Comparison of ENCODE assay signal across 8 cellular contexts in the genomic region with DNA sequence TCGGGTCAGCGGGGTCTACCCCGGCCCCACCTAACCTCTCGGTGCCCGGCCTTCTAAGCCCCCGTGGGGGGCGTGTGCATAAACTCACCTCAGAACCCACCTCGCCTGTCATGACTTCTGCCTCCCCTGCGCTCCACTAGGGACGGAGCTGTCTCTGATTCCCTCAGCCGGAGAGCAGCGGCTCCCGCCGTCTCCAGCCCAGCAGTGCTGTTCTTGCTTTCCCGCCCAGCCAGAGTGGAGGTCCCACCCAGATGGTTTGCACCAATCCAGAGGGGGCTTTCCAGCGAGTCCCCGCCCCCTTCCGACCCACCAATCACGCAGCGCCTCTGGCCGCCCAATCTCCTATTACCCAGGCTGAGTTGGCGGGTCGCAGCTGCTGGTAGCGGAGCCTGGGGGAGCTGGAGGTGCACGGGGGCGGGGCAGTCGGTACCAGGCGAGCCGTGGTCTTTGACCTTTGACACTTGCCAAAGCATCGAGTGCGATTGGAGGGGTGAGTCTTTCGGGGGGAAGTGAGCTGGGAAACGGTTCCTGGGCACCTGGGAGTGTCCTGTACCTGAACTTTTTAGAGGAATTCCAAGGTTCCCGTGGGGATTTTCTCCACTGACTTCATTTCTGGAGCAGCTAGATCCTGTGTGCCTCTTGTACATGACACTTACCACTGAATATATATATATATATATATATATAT. TPM values are rescaled to one million over a fixed set of nuclear protein-coding genes. Genes with fewer than 3 reads are reported as not detected.
DNase-seq lines count a peak whose midpoint lies in the region; ATAC-seq and TF ChIP-seq lines count a peak whose summit lies in the region.

A gene (minus strand): TSS at position 220 of the 688 bp plus-strand sequence. CDS start 108 bp downstream, at position 112.

- H3K4me3 Mint-ChIP-seq in WTC11 (peak within 1 kb of the TSS; percentile 99), immature natural killer cell (peak within 1 kb of the TSS; percentile 97 to 100 (median 99))

- H3K9me3 Mint-ChIP-seq in WTC11 (no peaks in the 10 kb centered on the region), immature natural killer cell (no peaks in the 10 kb centered on the region)

- POLR2A ChIA-PET in AG04450 (lab: Yijun Ruan, JAX), result interaction anchor here (0.5 to 2.2 kb wide), 12 partner anchors 12 to 213 kb away, joined by 3 to 16 read pairs (median 4); a partner anchor contains a TSS
- POLR2A ChIA-PET in WTC11 (lab: Charles Lee), result interaction anchor here (0.7 to 2.6 kb wide), 16 partner anchors 10 to 552 kb away, joined by 3 to 14 read pairs (median 5); a partner anchor contains a TSS

- no peaks in the 10 kb centered on the region for H3K36me3 ChIP-seq in spleen

- intact Hi-C loops in spleen (cut with DNase I; ENCODE audit: low total_unique reads), result loop anchor here (5.0 to 10.0 kb wide), 2 partner anchors 203 to 325 kb away; no protein-coding TSS in a partner anchor

- H3K4me3 ChIP-seq in AG04450 (ENCODE audit: low read depth, low read length) (peak within 1 kb of the TSS; percentile 78), spleen (peak within 1 kb of the TSS; percentile 98 to 100 (median 99))

- ATAC-seq in GM18909 (IDR thresholded peaks at IDR 0.05; ENCODE audit: poor library complexity, unreplicated experiment), result peak; percentile 91
- ATAC-seq in HG03175 (IDR thresholded peaks at IDR 0.05; ENCODE audit: unreplicated experiment), result peak; percentile 89
- peak; percentile 95 for ATAC-seq in WTC11

- peaks cover 3 to 35% (median 15%) of the 10 kb centered on the region in 6 donors for H3K4me1 ChIP-seq in spleen

- H3K36me3 Mint-ChIP-seq in WTC11 (no peaks in the 10 kb centered on the region), immature natural killer cell (no peaks in the 10 kb centered on the region)

- CTCF ChIA-PET in AG04450 (lab: Charles Lee), result interaction anchor here (0.5 to 5.1 kb wide), 19 partner anchors 11 to 936 kb away, joined by 3 to 32 read pairs (median 4); a partner anchor contains a TSS
- CTCF ChIA-PET in WTC11 (lab: Charles Lee), result interaction anchor here (0.6 to 2.6 kb wide), 18 partner anchors 17 to 327 kb away, joined by 3 to 28 read pairs (median 5); a partner anchor contains a TSS

- H3K27me3 ChIP-seq in AG04450 (ENCODE audit: control insufficient read depth, insufficient read depth, low read length) (no peaks in the 10 kb centered on the region), spleen (replicated peaks in 1 of 7) (no peaks in the 10 kb centered on the region)

- H3K4me1 Mint-ChIP-seq in WTC11 (peaks cover 3% of the 10 kb centered on the region; the same call in 1 of the 2 replicates), immature natural killer cell (peaks cover 8 to 15% of the 10 kb centered on the region in 2 donors)

- H3K27me3 Mint-ChIP-seq in WTC11 (ENCODE audit: low read depth) (no peaks in the 10 kb centered on the region; the same call in 1 of the 2 replicates), immature natural killer cell (ENCODE audit: low read depth in 3 of 3) (peaks cover 4 to 6% (median 4%) of the 10 kb centered on the region in 3 donors)

- H3K27ac ChIP-seq in AG04450 (ENCODE audit: low read depth, low read length), result peak within 1 kb of the TSS; percentile 70
- peak within 1 kb of the TSS; percentile 12 for H3K27ac ChIP-seq in caudate nucleus (ENCODE audit: low read depth, low read length)
- peak within 1 kb of the TSS; percentile 77 to 93 (median 89) for H3K27ac ChIP-seq in spleen

- 0 to 2% (median 0%) methylated on average over 26 to 34 of the region's 34 CpGs for WGBS in spleen, 5 donors

- no peak for TF ChIP-seq CTCF in AG04450 (IDR thresholded peaks at IDR 0.05; ENCODE audit: low read depth, low read length)
- no peak for TF ChIP-seq CTCF in WTC11 (IDR thresholded peaks at IDR 0.05)
- peak in 1 of 11 experiments; percentile 12 for TF ChIP-seq CTCF in spleen (IDR thresholded peaks at IDR 0.05 in 8 of 11, conservative IDR thresholded peaks at IDR 0.05 in 3 of 11)

- H3K9me3 ChIP-seq in AG04450 (ENCODE audit: control insufficient read depth, insufficient read depth, low read length) (no peaks in the 10 kb centered on the region), spleen (no peaks in the 10 kb centered on the region)

- peak in 1 of 3 donors; percentile 9 for TF ChIP-seq POLR2A in spleen (IDR thresholded peaks at IDR 0.05)

- peak within 1 kb of the TSS; percentile 99 for H3K27ac Mint-ChIP-seq in WTC11
- H3K27ac Mint-ChIP-seq in immature natural killer cell, result peak within 1 kb of the TSS; percentile 88 to 97 (median 94)

- DNase-seq in AG04450 (ENCODE audit: low read depth, low spot score), result peak; percentile 81
- DNase-seq in NCI-H226, result peak; percentile 97
- peak; percentile 100 for DNase-seq in WTC11 (ENCODE audit: low spot score)
- DNase-seq in caudate nucleus (lab: John Stamatoyannopoulos, UW), result peak; percentile 37 to 96 (median 88)
- DNase-seq in immature natural killer cell, result peak; percentile 93 to 94 (median 93)
- peak; percentile 95 for DNase-seq in spleen

TF ChIP-seq in WTC11, 78 proteins besides CTCF, POLR2A, EP300 and RAD21 (continues in another document):
- no peak for TF ChIP-seq EMX1 (CRISPR knock-in tag; IDR thresholded peaks at IDR 0.05)
- peak; percentile 83 for TF ChIP-seq TEAD1 (CRISPR knock-in tag; IDR thresholded peaks at IDR 0.05)
- TF ChIP-seq NFYB (CRISPR knock-in tag; conservative IDR thresholded peaks at IDR 0.05; ENCODE audit: low read depth), result peak; percentile 58
- TF ChIP-seq ZNF263 (CRISPR knock-in tag; IDR thresholded peaks at IDR 0.05; ENCODE audit: low read depth), result no peak
- TF ChIP-seq, protein P1, sequence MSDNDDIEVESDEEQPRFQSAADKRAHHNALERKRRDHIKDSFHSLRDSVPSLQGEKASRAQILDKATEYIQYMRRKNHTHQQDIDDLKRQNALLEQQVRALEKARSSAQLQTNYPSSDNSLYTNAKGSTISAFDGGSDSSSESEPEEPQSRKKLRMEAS (CRISPR knock-in tag; IDR thresholded peaks at IDR 0.05), result peak; percentile 65; the same call in 1 of the 2 replicates
- TF ChIP-seq, protein P2, sequence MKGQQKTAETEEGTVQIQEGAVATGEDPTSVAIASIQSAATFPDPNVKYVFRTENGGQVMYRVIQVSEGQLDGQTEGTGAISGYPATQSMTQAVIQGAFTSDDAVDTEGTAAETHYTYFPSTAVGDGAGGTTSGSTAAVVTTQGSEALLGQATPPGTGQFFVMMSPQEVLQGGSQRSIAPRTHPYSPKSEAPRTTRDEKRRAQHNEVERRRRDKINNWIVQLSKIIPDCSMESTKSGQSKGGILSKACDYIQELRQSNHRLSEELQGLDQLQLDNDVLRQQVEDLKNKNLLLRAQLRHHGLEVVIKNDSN (CRISPR knock-in tag; IDR thresholded peaks at IDR 0.05), result peak; percentile 26; the same call in 1 of the 2 replicates
- peak; percentile 55; the same call in 1 of the 2 replicates for TF ChIP-seq ZNF416 (CRISPR knock-in tag; IDR thresholded peaks at IDR 0.05)
- TF ChIP-seq, protein P3, sequence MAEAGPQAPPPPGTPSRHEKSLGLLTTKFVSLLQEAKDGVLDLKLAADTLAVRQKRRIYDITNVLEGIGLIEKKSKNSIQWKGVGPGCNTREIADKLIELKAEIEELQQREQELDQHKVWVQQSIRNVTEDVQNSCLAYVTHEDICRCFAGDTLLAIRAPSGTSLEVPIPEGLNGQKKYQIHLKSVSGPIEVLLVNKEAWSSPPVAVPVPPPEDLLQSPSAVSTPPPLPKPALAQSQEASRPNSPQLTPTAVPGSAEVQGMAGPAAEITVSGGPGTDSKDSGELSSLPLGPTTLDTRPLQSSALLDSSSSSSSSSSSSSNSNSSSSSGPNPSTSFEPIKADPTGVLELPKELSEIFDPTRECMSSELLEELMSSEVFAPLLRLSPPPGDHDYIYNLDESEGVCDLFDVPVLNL (CRISPR knock-in tag; IDR thresholded peaks at IDR 0.05; ENCODE audit: borderline replicate concordance, low read depth), result no peak; the same call in 1 of the 2 replicates
- TF ChIP-seq ZNF232 (CRISPR knock-in tag; IDR thresholded peaks at IDR 0.05), result 0 out of 2 replicates have a peak, but pooled peaks have one; percentile 42
- no peak for TF ChIP-seq GRHL2 (CRISPR knock-in tag; IDR thresholded peaks at IDR 0.05; ENCODE audit: insufficient replicate concordance, severe bottlenecking)
- TF ChIP-seq MXD4 (CRISPR knock-in tag; IDR thresholded peaks at IDR 0.05; ENCODE audit: borderline replicate concordance), result no peak
- TF ChIP-seq, protein P4, sequence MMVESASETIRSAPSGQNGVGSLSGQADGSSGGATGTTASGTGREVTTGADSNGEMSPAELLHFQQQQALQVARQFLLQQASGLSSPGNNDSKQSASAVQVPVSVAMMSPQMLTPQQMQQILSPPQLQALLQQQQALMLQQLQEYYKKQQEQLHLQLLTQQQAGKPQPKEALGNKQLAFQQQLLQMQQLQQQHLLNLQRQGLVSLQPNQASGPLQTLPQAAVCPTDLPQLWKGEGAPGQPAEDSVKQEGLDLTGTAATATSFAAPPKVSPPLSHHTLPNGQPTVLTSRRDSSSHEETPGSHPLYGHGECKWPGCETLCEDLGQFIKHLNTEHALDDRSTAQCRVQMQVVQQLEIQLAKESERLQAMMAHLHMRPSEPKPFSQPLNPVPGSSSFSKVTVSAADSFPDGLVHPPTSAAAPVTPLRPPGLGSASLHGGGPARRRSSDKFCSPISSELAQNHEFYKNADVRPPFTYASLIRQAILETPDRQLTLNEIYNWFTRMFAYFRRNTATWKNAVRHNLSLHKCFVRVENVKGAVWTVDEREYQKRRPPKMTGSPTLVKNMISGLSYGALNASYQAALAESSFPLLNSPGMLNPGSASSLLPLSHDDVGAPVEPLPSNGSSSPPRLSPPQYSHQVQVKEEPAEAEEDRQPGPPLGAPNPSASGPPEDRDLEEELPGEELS (CRISPR knock-in tag; IDR thresholded peaks at IDR 0.05), result no peak
- TF ChIP-seq SP1 (CRISPR knock-in tag; conservative IDR thresholded peaks at IDR 0.05), result peak; percentile 87

RNA-seq across cellular contexts. Expression of the gene that starts here (rescaled TPM):
- 3.0 and 3.8 TPM in 2 replicates for polyA plus RNA-seq in AG04450 (2011; rRNA removed)
- 3.1 and 4.0 TPM in 2 replicates for polyA minus RNA-seq in AG04450 (2011; rRNA and poly(A)+ RNA removed)
- total RNA-seq in WTC11 (2021), result 34.6 to 37.1 TPM (median 34.6 TPM) in 3 replicates
- polyA plus RNA-seq in immature natural killer cell, result under 1 TPM in 2 of 3 donors, not detected in 1; 0.29 to 0.96 TPM
- 1 to 10 TPM; 3.1 to 7.1 (median 5.0) TPM for total RNA-seq in spleen
- polyA plus RNA-seq in spleen, result under 1 TPM; 0.13 to 0.99 (median 0.38) TPM

Comparison
In these comparisons a context has a peak if more than half of its experiments do, and no peak if none do; other contexts are left out.
1. Peak in every context shown above with its lines: DNase-seq, ATAC-seq, H3K4me3 ChIP-seq and H3K27ac ChIP-seq.
2. Peak in DNase-seq in immature natural killer cell; RNA of the gene not detected or under 1 TPM.
3. H3K27ac ChIP-seq: peak in every context shown above with its lines; median percentile 89 in spleen; 70 in AG04450; 12 in caudate nucleus.